Comparison of ENCODE assay signal across 22 cellular contexts in the genomic region with DNA sequence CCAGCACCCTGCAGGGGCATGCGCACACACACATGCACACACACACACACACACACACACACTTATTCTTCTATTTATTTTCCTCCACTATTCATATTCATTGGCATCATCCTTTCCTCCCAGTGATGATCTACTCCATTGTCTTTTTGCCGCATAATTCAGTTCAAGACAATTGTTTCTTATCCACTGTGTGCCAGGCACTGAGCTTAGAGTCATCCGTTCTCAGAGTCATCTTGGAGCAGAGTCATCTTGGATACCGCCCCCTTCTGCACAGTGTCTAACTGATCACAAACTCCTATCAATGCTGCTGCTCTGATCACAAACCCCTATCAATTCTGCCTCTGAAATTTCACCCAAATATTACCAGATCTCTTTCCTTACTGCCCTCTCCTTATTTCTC.
"Had no signal": no experiment of that assay in that cellular context is flagged by ENCODE, and none has a peak within 500 bp of the region (broad histone marks: within the 10 kb centered on the region; RNA-seq: fewer than 3 reads in every experiment).

No MANE protein-coding gene starts in this region.

- H3K27ac ChIP-seq: breast epithelium, pancreas, right lobe of liver, skin epidermis, testis, uterus had no signal

- H3K27ac Mint-ChIP-seq: activated naive CD4-positive, alpha-beta T cell treated with anti-CD3 and anti-CD28 coated beads, Interleukin-2, amount 50 U/mL, for 72 hours; activated T-cell treated with anti-CD3 and anti-CD28 coated beads, Interleukin-2, amount 50 U/mL, for 24 hours; activated T-helper 17 cell treated with anti-CD3 and anti-CD28 coated beads, Interleukin-2, amount 50 U/mL, for 72 hours; mesothelial cell of epicardium; natural killer cell treated with Interleukin-12 subunit alpha and Interleukin-12 subunit beta and Interleukin-15 and Interleukin-18, amount 100 ng/mL, for 72 hours; stimulated activated effector memory CD8-positive, alpha-beta T cell treated with anti-CD3 and anti-CD28 coated beads, Interleukin-12 subunit alpha, Interleukin-12 subunit beta, amount 100 ng/mL, for 72 hours; stimulated activated naive CD8-positive, alpha-beta T cell treated with anti-CD3 and anti-CD28 coated beads, Interleukin-15, amount 100 ng/mL, for 72 hours; WTC11 had no signal

- DNase-seq: activated T-cell treated with anti-CD3 and anti-CD28 coated beads, Interleukin-2, amount 50 U/mL, for 24 hours; effector CD8-positive, alpha-beta T cell; foreskin melanocyte; pancreas; right lobe of liver; stimulated activated CD4-positive, alpha-beta T cell treated with anti-CD3 and anti-CD28 coated beads, Interleukin-1b, Interleukin-23, amount 100 ng/mL, for 48 hours; stimulated activated naive CD8-positive, alpha-beta T cell treated with anti-CD3 and anti-CD28 coated beads, Interleukin-15, amount 100 ng/mL, for 72 hours; T-helper 9 cell; testis; trophoblast cell; uterus had no signal

- H3K4me3 Mint-ChIP-seq: activated T-cell treated with anti-CD3 and anti-CD28 coated beads, Interleukin-2, amount 50 U/mL, for 24 hours; activated T-helper 17 cell treated with anti-CD3 and anti-CD28 coated beads, Interleukin-2, amount 50 U/mL, for 72 hours; mesothelial cell of epicardium; natural killer cell treated with Interleukin-12 subunit alpha and Interleukin-12 subunit beta and Interleukin-15 and Interleukin-18, amount 100 ng/mL, for 72 hours; stimulated activated effector memory CD8-positive, alpha-beta T cell treated with anti-CD3 and anti-CD28 coated beads, Interleukin-12 subunit alpha, Interleukin-12 subunit beta, amount 100 ng/mL, for 72 hours; stimulated activated naive CD8-positive, alpha-beta T cell treated with anti-CD3 and anti-CD28 coated beads, Interleukin-15, amount 100 ng/mL, for 72 hours; WTC11 had no signal

- H3K36me3 ChIP-seq: breast epithelium, pancreas, right lobe of liver, uterus had no signal

- H3K4me1 Mint-ChIP-seq: activated T-helper 17 cell treated with anti-CD3 and anti-CD28 coated beads, Interleukin-2, amount 50 U/mL, for 72 hours; mesothelial cell of epicardium; stimulated activated effector memory CD8-positive, alpha-beta T cell treated with anti-CD3 and anti-CD28 coated beads, Interleukin-12 subunit alpha, Interleukin-12 subunit beta, amount 100 ng/mL, for 72 hours; stimulated activated naive CD8-positive, alpha-beta T cell treated with anti-CD3 and anti-CD28 coated beads, Interleukin-15, amount 100 ng/mL, for 72 hours had no signal

- H3K27me3 Mint-ChIP-seq: activated T-cell treated with anti-CD3 and anti-CD28 coated beads, Interleukin-2, amount 50 U/mL, for 24 hours; activated T-helper 17 cell treated with anti-CD3 and anti-CD28 coated beads, Interleukin-2, amount 50 U/mL, for 72 hours; natural killer cell treated with Interleukin-12 subunit alpha and Interleukin-12 subunit beta and Interleukin-15 and Interleukin-18, amount 100 ng/mL, for 72 hours; stimulated activated naive CD8-positive, alpha-beta T cell treated with anti-CD3 and anti-CD28 coated beads, Interleukin-15, amount 100 ng/mL, for 72 hours had no signal

- H3K4me1 ChIP-seq: breast epithelium, pancreas, right lobe of liver, testis, uterus had no signal

- H3K9me3 ChIP-seq: breast epithelium, pancreas, right lobe of liver, testis, uterus had no signal

- H3K27me3 ChIP-seq: breast epithelium, pancreas, right lobe of liver, testis, uterus had no signal

- H3K4me3 ChIP-seq: breast epithelium, lung, pancreas, right lobe of liver, skin epidermis, testis, uterus had no signal

- H3K36me3 Mint-ChIP-seq: mesothelial cell of epicardium; natural killer cell treated with Interleukin-12 subunit alpha and Interleukin-12 subunit beta and Interleukin-15 and Interleukin-18, amount 100 ng/mL, for 72 hours; stimulated activated effector memory CD8-positive, alpha-beta T cell treated with anti-CD3 and anti-CD28 coated beads, Interleukin-12 subunit alpha, Interleukin-12 subunit beta, amount 100 ng/mL, for 72 hours; WTC11 had no signal

- H3K9me3 Mint-ChIP-seq: activated naive CD4-positive, alpha-beta T cell treated with anti-CD3 and anti-CD28 coated beads, Interleukin-2, amount 50 U/mL, for 72 hours; activated T-cell treated with anti-CD3 and anti-CD28 coated beads, Interleukin-2, amount 50 U/mL, for 24 hours; mesothelial cell of epicardium; stimulated activated effector memory CD8-positive, alpha-beta T cell treated with anti-CD3 and anti-CD28 coated beads, Interleukin-12 subunit alpha, Interleukin-12 subunit beta, amount 100 ng/mL, for 72 hours; stimulated activated naive CD8-positive, alpha-beta T cell treated with anti-CD3 and anti-CD28 coated beads, Interleukin-15, amount 100 ng/mL, for 72 hours had no signal

- ATAC-seq: activated naive CD4-positive, alpha-beta T cell treated with anti-CD3 and anti-CD28 coated beads, Interleukin-2, amount 50 U/mL, for 72 hours; activated T-helper 17 cell treated with anti-CD3 and anti-CD28 coated beads, Interleukin-2, amount 50 U/mL, for 72 hours; natural killer cell treated with Interleukin-12 subunit alpha and Interleukin-12 subunit beta and Interleukin-15 and Interleukin-18, amount 100 ng/mL, for 72 hours; pancreas; right lobe of liver; stimulated activated effector memory CD8-positive, alpha-beta T cell treated with anti-CD3 and anti-CD28 coated beads, Interleukin-12 subunit alpha, Interleukin-12 subunit beta, amount 100 ng/mL, for 72 hours; stimulated activated naive CD8-positive, alpha-beta T cell treated with anti-CD3 and anti-CD28 coated beads, Interleukin-15, amount 100 ng/mL, for 72 hours had no signal

- FAIRE-seq: astrocyte, keratinocyte, pancreas had no signal
